Comparison of ENCODE assay signal across 9 cellular contexts in the genomic region with DNA sequence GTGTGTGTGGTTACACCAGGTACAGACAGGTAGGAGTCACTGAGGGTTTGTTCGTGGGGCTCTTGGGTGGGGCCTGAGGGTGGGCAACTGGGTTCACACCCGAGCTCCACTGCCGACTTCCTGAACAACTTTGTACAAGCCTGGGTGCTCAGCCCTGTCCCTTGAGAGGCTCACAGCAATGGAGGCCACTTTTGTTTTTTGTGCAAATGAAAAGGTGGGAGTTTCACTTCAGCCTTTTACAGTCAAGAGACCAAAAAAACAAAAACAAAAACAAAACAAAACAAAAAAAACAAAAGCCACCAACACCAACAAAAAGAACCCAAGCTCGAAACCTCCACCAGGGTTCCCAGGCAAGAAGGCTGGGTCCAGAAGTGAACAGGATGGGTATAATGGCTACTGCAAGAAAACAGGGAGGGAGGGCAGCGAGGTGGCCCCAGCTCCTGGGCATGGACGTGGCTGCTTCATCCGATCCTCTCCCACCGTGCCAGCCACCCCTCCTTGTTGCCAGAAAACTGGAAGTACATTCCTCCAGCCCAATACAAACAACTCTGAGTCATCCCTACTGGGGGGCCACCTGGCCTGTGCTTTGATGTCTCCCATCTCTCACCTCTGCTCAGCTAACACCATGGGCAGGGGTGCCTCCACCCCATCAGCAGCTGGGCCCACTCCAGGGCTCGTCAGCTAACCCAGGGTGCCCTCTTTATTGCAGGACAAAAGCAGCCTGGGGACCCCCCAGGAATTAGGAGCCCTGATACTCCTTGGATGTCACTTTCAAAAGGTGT. TPM values are rescaled to one million over a fixed set of nuclear protein-coding genes. Genes with fewer than 3 reads are reported as not detected.
DNase-seq lines count a peak whose midpoint lies in the region; ATAC-seq and TF ChIP-seq lines count a peak whose summit lies in the region.
"Had no signal": no experiment of that assay in that cellular context is flagged by ENCODE, and none has a peak within 500 bp of the region (broad histone marks: within the 10 kb centered on the region; RNA-seq: fewer than 3 reads in every experiment).

No MANE protein-coding gene starts in this region.

- peak overlapping the region; percentile 90 to 93 for H3K18ac ChIP-seq in mesenchymal stem cell (ENCODE audit: low read depth in 1 of 2, low read length in 2 of 2)

- H3K4me3 ChIP-seq in ascending aorta (peak overlapping the region; percentile 30 to 78), mesenchymal stem cell (ENCODE audit: insufficient read depth in 1 of 2, low read depth in 1 of 2, low read length in 2 of 2) (no peak overlapping the region), mucosa of descending colon (no peak overlapping the region)

- H3K9me3 ChIP-seq in ascending aorta: no peaks in the 10 kb centered on the region
- no peaks in the 10 kb centered on the region for H3K9me3 ChIP-seq in mesenchymal stem cell (ENCODE audit: control insufficient read depth, low read length)
- no peaks in the 10 kb centered on the region for H3K9me3 ChIP-seq in mucosa of descending colon

- H3K27me3 ChIP-seq in ascending aorta: no peaks in the 10 kb centered on the region
- H3K27me3 ChIP-seq in mesenchymal stem cell (ENCODE audit: control insufficient read depth in 1 of 2, insufficient read depth in 1 of 2, low read length in 2 of 2): peaks cover 0 to 41% of the 10 kb centered on the region in 2 experiments

- peak overlapping the region; percentile 2 for H2BK15ac ChIP-seq in mesenchymal stem cell (ENCODE audit: low read depth, poor library complexity, severe bottlenecking)

- H2BK120ac ChIP-seq in mesenchymal stem cell (ENCODE audit: low read depth, low read length): peak overlapping the region; percentile 55

- no peak overlapping the region for H2AFZ ChIP-seq in mesenchymal stem cell (ENCODE audit: low read depth, low read length)

- H4K91ac ChIP-seq in mesenchymal stem cell (ENCODE audit: low read length): peak overlapping the region; percentile 55

- peak; percentile 48 for DNase-seq in 8988T
- DNase-seq in GM20000 (ENCODE audit: low spot score): peak; percentile 71
- DNase-seq in ascending aorta (ENCODE audit: low spot score in 2 of 2): no peak
- DNase-seq in mesenchymal stem cell: no peak
- no peak for DNase-seq in AG20443 (ENCODE audit: low spot score)
- DNase-seq in mucosa of descending colon: no peak

- H3K79me1 ChIP-seq in mesenchymal stem cell (replicated peaks; ENCODE audit: low read length, poor library complexity, severe bottlenecking): peaks cover 6% of the 10 kb centered on the region

- peak overlapping the region; percentile 57 for H2BK5ac ChIP-seq in mesenchymal stem cell (ENCODE audit: low read depth, low read length, poor library complexity, severe bottlenecking)

- H3K9ac ChIP-seq in mesenchymal stem cell (ENCODE audit: low read length): peak overlapping the region; percentile 45

- ATAC-seq in mucosa of descending colon (no peak), GM21576 (IDR thresholded peaks at IDR 0.05; ENCODE audit: unreplicated experiment) (no peak), HG03439 (IDR thresholded peaks at IDR 0.05; ENCODE audit: unreplicated experiment) (no peak)

- no peak for TF ChIP-seq CTCF in GM20000 (IDR thresholded peaks at IDR 0.05; ENCODE audit: extremely low read depth, missing control alignments)
- no peak for TF ChIP-seq CTCF in ascending aorta (IDR thresholded peaks at IDR 0.05)
- no peak for TF ChIP-seq CTCF in mucosa of descending colon (IDR thresholded peaks at IDR 0.05)

- H3K14ac ChIP-seq in mesenchymal stem cell (ENCODE audit: low read length in 2 of 2): peak overlapping the region in 1 of 2 experiments; percentile 50

- H3K23ac ChIP-seq in mesenchymal stem cell (ENCODE audit: low read length in 2 of 2): no peak overlapping the region

- intact Hi-C loops in ascending aorta (cut with DNase I): no loop called here
- intact Hi-C loops in mucosa of descending colon (cut with DNase I, micrococcal nuclease): no loop called here

- H3K4me1 ChIP-seq in ascending aorta (peaks cover 10 to 38% of the 10 kb centered on the region in 2 donors), mesenchymal stem cell (ENCODE audit: control insufficient read depth, insufficient read depth, low read depth, low read length) (peaks cover 65% of the 10 kb centered on the region), mucosa of descending colon (ENCODE audit: low read depth) (peaks cover 35% of the 10 kb centered on the region)

- peak overlapping the region; percentile 92 for H2AK5ac ChIP-seq in mesenchymal stem cell (ENCODE audit: low read length, severe bottlenecking)

- H3K27ac ChIP-seq in ascending aorta (peak overlapping the region; percentile 80), mesenchymal stem cell (ENCODE audit: low read length, poor library complexity, severe bottlenecking) (peak overlapping the region; percentile 91)

- peak overlapping the region; percentile 97 for H4K8ac ChIP-seq in mesenchymal stem cell (ENCODE audit: low read length)

- peak overlapping the region; percentile 91 for H3K4me2 ChIP-seq in mesenchymal stem cell (ENCODE audit: low read length, poor library complexity, severe bottlenecking)

- H3K4ac ChIP-seq in mesenchymal stem cell (ENCODE audit: low read depth in 1 of 2, low read length in 2 of 2): peak overlapping the region; percentile 55 to 66

- H2BK12ac ChIP-seq in mesenchymal stem cell (ENCODE audit: low read length in 2 of 2): peak overlapping the region; percentile 66 to 70

- 66% methylated on average over 8 of the region's 9 CpGs for WGBS in mesenchymal stem cell

- H3K36me3 ChIP-seq in ascending aorta (no peaks in the 10 kb centered on the region), mesenchymal stem cell (ENCODE audit: control insufficient read depth in 1 of 2, insufficient read depth in 2 of 2, low read depth in 1 of 2, low read length in 2 of 2) (peaks cover 0 to 25% of the 10 kb centered on the region in 2 experiments), mucosa of descending colon (ENCODE audit: low read depth) (no peaks in the 10 kb centered on the region)

RNA-seq across cellular contexts. Expression of a gene that starts 2.1 kb away (rescaled TPM):
- 12.7 TPM for total RNA-seq in ascending aorta
- polyA plus RNA-seq in mesenchymal stem cell (2013, experiment 1 of 2): 19.9 TPM
- polyA plus RNA-seq in mesenchymal stem cell (2013, experiment 2 of 2): 18.4 TPM
- total RNA-seq in mucosa of descending colon: 10 to 100 TPM; 11.2 to 20.8 (median 18.9) TPM

RNA-seq across cellular contexts. Expression of a gene that starts 31.7 kb away (rescaled TPM):
- not detected for total RNA-seq in ascending aorta
- polyA plus RNA-seq in mesenchymal stem cell (2013, experiment 1 of 2): 0.03 TPM
- polyA plus RNA-seq in mesenchymal stem cell (2013, experiment 2 of 2): 0.01 TPM
- not detected for total RNA-seq in mucosa of descending colon

RNA-seq across cellular contexts. Expression of a gene that starts 38.4 kb away (rescaled TPM):
- total RNA-seq in ascending aorta (60.7 TPM), mucosa of descending colon (10 to 100 TPM; 10.6 to 24.0 (median 15.1) TPM)
- 313 TPM for polyA plus RNA-seq in mesenchymal stem cell (2013, experiment 1 of 2)
- polyA plus RNA-seq in mesenchymal stem cell (2013, experiment 2 of 2): 315 TPM
- total RNA-seq: activated CD8-positive, alpha-beta memory T cell treated with anti-CD3 and anti-CD28 coated beads for 36 hours had no signal

RNA-seq across cellular contexts. Expression of a gene that starts 40.8 kb away (rescaled TPM):
- total RNA-seq in ascending aorta: 0.43 TPM
- polyA plus RNA-seq in mesenchymal stem cell (2013, experiment 1 of 2): 13.5 TPM
- polyA plus RNA-seq in mesenchymal stem cell (2013, experiment 2 of 2): 14.0 TPM
- total RNA-seq in mucosa of descending colon: 1 to 10 TPM; 1.0 to 4.8 (median 1.6) TPM

RNA-seq across cellular contexts. Expression of a gene that starts 46.1 kb away (rescaled TPM):
- 19.6 TPM for total RNA-seq in ascending aorta
- polyA plus RNA-seq in mesenchymal stem cell (2013, experiment 1 of 2): 7.8 TPM
- polyA plus RNA-seq in mesenchymal stem cell (2013, experiment 2 of 2): 6.8 TPM
- total RNA-seq in mucosa of descending colon: 10 to 100 TPM; 16.2 to 25.0 (median 19.0) TPM

Comparison
In these comparisons a context has a peak if more than half of its experiments do, and no peak if none do; other contexts are left out.
1. DNase-seq: peak in 8988T (single experiment) and GM20000 (single experiment); none in ascending aorta (0 of 2), mesenchymal stem cell (single experiment), AG20443 (single experiment) and mucosa of descending colon (0 of 3).
2. H3K4me3 ChIP-seq: peak in ascending aorta (2 of 2); none in mesenchymal stem cell (0 of 2) and mucosa of descending colon (single experiment).